ENCODE assay signal across 16 cellular contexts in the genomic region with DNA sequence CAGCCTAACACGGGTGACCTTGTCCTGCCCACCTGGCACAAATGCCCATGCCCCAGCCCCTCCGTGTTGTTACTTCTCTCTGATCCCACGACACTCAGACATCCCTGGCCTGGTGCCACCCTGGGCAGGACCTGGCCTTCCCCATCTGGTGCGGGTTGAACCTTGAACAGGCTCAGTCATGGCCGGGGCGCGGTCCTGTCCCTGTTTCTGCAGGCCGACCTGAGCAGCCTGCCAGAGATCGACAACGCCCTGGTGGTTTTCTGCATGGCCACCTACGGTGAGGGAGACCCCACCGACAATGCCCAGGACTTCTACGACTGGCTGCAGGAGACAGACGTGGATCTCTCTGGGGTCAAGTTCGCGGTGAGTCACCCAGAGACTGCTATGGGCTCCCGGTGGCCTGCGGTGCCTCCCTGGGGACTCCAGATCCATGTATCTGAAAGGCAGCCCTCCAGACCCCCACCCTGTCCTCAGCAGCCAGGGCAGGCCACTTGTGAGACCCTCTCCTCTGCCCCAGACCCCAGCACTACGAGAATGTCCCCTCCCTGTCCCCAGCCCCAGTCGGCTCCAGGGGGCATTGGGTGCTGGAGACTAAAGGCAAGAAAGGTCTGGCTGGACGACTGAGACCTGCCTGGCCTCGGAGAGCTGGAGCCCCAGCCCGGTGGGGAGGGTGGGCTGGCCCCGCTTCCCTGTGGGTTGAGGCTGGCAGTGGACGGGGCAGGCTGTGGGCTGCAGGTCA. TPM values are rescaled to one million over a fixed set of nuclear protein-coding genes. Genes with fewer than 3 reads are reported as not detected.
DNase-seq lines count a peak whose midpoint lies in the region; ATAC-seq, FAIRE-seq and TF ChIP-seq lines count a peak whose summit lies in the region.
"Had no signal": no experiment of that assay in that cellular context is flagged by ENCODE, and none has a peak within 500 bp of the region (broad histone marks: within the 10 kb centered on the region; RNA-seq: fewer than 3 reads in every experiment).

No MANE protein-coding gene starts in this region.

- 72 to 79% (median 73%) methylated on average over 24 to 25 of the region's 25 CpGs for WGBS in psoas muscle, 3 donors

- H3K4me3 ChIP-seq in kidney (ENCODE audit: low read length in 2 of 2) (no peak overlapping the region), psoas muscle (no peak overlapping the region)

- no peak overlapping the region for H3K9ac ChIP-seq in kidney (ENCODE audit: low read length in 2 of 2)

- no peak overlapping the region for H3K27ac ChIP-seq in kidney (ENCODE audit: low read depth in 2 of 2, low read length in 2 of 2)
- H3K27ac ChIP-seq in psoas muscle: no peak overlapping the region
- H3K27ac ChIP-seq: WERI-Rb-1 had no signal

- ATAC-seq in psoas muscle: peak in 1 of 4 donors; percentile 2
- ATAC-seq: activated CD8-positive, alpha-beta memory T cell treated with anti-CD3 and anti-CD28 coated beads, Interleukin-2, amount 10 ng/mL, durations not matched to agents 7 days and 5 days had no signal

- DNase-seq in D341Med (ENCODE audit: low spot score): peak; percentile 28
- DNase-seq in SW480 (ENCODE audit: low spot score): peak; percentile 41
- DNase-seq in kidney: peak; percentile 82
- peak; percentile 62 to 63 for DNase-seq in psoas muscle
- no peak for DNase-seq in NCI-H2029 (lab: John Stamatoyannopoulos, UW)
- DNase-seq in NCI-H1105 treated with DMSO at 0.1 percent for 48 hours (lab: John Stamatoyannopoulos, UW): no peak
- no peak for DNase-seq in activated T-helper 1 cell treated with anti-CD3 and anti-CD28 coated beads, Interleukin-12 subunit alpha, Interleukin-12 subunit beta, Interleukin-2, Interleukin-4 antibody, amounts not matched to agents 30 ng/mL and 10 ng/mL and 1 ng/mL, durations not matched to agents 14 hours and 24 hours and 36 hours (ENCODE audit: low spot score)
- DNase-seq: activated CD8-positive, alpha-beta memory T cell treated with anti-CD3 and anti-CD28 coated beads, Interleukin-2, amount 10 ng/mL, durations not matched to agents 7 days and 5 days; activated naive CD4-positive, alpha-beta T cell treated with Interleukin-2 at 50 U/mL for 16 hours; CD4-positive, alpha-beta T cell; NCI-H146; NCI-H510A treated with DMSO at 0.1 percent for 48 hours; nucleus accumbens; WERI-Rb-1 had no signal

- no peak overlapping the region for H3K27ac Mint-ChIP-seq in activated T-helper 1 cell treated with anti-CD3 and anti-CD28 coated beads, Interleukin-12 subunit alpha, Interleukin-12 subunit beta, Interleukin-2, Interleukin-4 antibody, amounts not matched to agents 30 ng/mL and 10 ng/mL and 1 ng/mL, durations not matched to agents 14 hours and 24 hours and 36 hours
- H3K27ac Mint-ChIP-seq: activated CD8-positive, alpha-beta memory T cell treated with anti-CD3 and anti-CD28 coated beads, Interleukin-2, amount 10 ng/mL, durations not matched to agents 7 days and 5 days; CD4-positive, alpha-beta T cell had no signal

- H3K36me3 ChIP-seq in kidney (ENCODE audit: control insufficient read depth in 1 of 2, insufficient read depth in 2 of 2, low read length in 2 of 2) (peaks cover 3 to 16% of the 10 kb centered on the region in 2 donors), psoas muscle (ENCODE audit: insufficient read depth in 1 of 2, low read depth in 1 of 2) (peaks cover 0 to 63% of the 10 kb centered on the region in 2 donors)

- no peaks in the 10 kb centered on the region for H3K9me3 Mint-ChIP-seq in activated T-helper 1 cell treated with anti-CD3 and anti-CD28 coated beads, Interleukin-12 subunit alpha, Interleukin-12 subunit beta, Interleukin-2, Interleukin-4 antibody, amounts not matched to agents 30 ng/mL and 10 ng/mL and 1 ng/mL, durations not matched to agents 14 hours and 24 hours and 36 hours
- H3K9me3 Mint-ChIP-seq: brain; CD4-positive, alpha-beta T cell had no signal

- TF ChIP-seq CTCF in kidney (IDR thresholded peaks at IDR 0.05; ENCODE audit: borderline replicate concordance, extremely low read depth, insufficient read depth): no peak
- TF ChIP-seq CTCF in psoas muscle (IDR thresholded peaks at IDR 0.05): no peak

- no peaks in the 10 kb centered on the region for H3K27me3 ChIP-seq in psoas muscle (ENCODE audit: insufficient read depth in 3 of 3, low read length in 2 of 3)

- no peaks in the 10 kb centered on the region for H3K4me1 Mint-ChIP-seq in activated T-helper 1 cell treated with anti-CD3 and anti-CD28 coated beads, Interleukin-12 subunit alpha, Interleukin-12 subunit beta, Interleukin-2, Interleukin-4 antibody, amounts not matched to agents 30 ng/mL and 10 ng/mL and 1 ng/mL, durations not matched to agents 14 hours and 24 hours and 36 hours (ENCODE audit: low read depth)
- H3K4me1 Mint-ChIP-seq: activated CD8-positive, alpha-beta memory T cell treated with anti-CD3 and anti-CD28 coated beads, Interleukin-2, amount 10 ng/mL, durations not matched to agents 7 days and 5 days had no signal

- no peak for FAIRE-seq in kidney (lab: Jason Lieb, UNC)
- FAIRE-seq: G401.6 had no signal

- H3K27me3 Mint-ChIP-seq in activated T-helper 1 cell treated with anti-CD3 and anti-CD28 coated beads, Interleukin-12 subunit alpha, Interleukin-12 subunit beta, Interleukin-2, Interleukin-4 antibody, amounts not matched to agents 30 ng/mL and 10 ng/mL and 1 ng/mL, durations not matched to agents 14 hours and 24 hours and 36 hours (ENCODE audit: insufficient read depth): no peaks in the 10 kb centered on the region
- H3K27me3 Mint-ChIP-seq: activated CD8-positive, alpha-beta memory T cell treated with anti-CD3 and anti-CD28 coated beads, Interleukin-2, amount 10 ng/mL, durations not matched to agents 7 days and 5 days; brain; CD4-positive, alpha-beta T cell had no signal

- H3K4me1 ChIP-seq in kidney (ENCODE audit: control insufficient read depth in 1 of 2, insufficient read depth in 1 of 2, low read depth in 1 of 2, low read length in 2 of 2) (peaks cover 0 to 6% of the 10 kb centered on the region in 2 donors), psoas muscle (peaks cover 9% of the 10 kb centered on the region)

- intact Hi-C loops in kidney (cut with DNase I) (no loop called here), psoas muscle (cut with DNase I) (no loop called here)
- intact Hi-C loops in activated T-helper 1 cell treated with anti-CD3 and anti-CD28 coated beads, Interleukin-12 subunit alpha, Interleukin-12 subunit beta, Interleukin-2, Interleukin-4 antibody, amounts not matched to agents 30 ng/mL and 10 ng/mL and 1 ng/mL, durations not matched to agents 14 hours and 24 hours and 36 hours (cut with micrococcal nuclease): no loop called here

- H3K4me3 Mint-ChIP-seq in activated T-helper 1 cell treated with anti-CD3 and anti-CD28 coated beads, Interleukin-12 subunit alpha, Interleukin-12 subunit beta, Interleukin-2, Interleukin-4 antibody, amounts not matched to agents 30 ng/mL and 10 ng/mL and 1 ng/mL, durations not matched to agents 14 hours and 24 hours and 36 hours: no peak overlapping the region
- H3K4me3 Mint-ChIP-seq: activated CD8-positive, alpha-beta memory T cell treated with anti-CD3 and anti-CD28 coated beads, Interleukin-2, amount 10 ng/mL, durations not matched to agents 7 days and 5 days; brain; CD4-positive, alpha-beta T cell had no signal

- H3K9me3 ChIP-seq in kidney (ENCODE audit: control insufficient read depth in 1 of 2, low read length in 2 of 2): no peaks in the 10 kb centered on the region
- no peaks in the 10 kb centered on the region for H3K9me3 ChIP-seq in psoas muscle

- H3K36me3 Mint-ChIP-seq in activated T-helper 1 cell treated with anti-CD3 and anti-CD28 coated beads, Interleukin-12 subunit alpha, Interleukin-12 subunit beta, Interleukin-2, Interleukin-4 antibody, amounts not matched to agents 30 ng/mL and 10 ng/mL and 1 ng/mL, durations not matched to agents 14 hours and 24 hours and 36 hours (ENCODE audit: low read depth): peaks cover 2% of the 10 kb centered on the region
- H3K36me3 Mint-ChIP-seq: activated CD8-positive, alpha-beta memory T cell treated with anti-CD3 and anti-CD28 coated beads, Interleukin-2, amount 10 ng/mL, durations not matched to agents 7 days and 5 days had no signal

RNA-seq across cellular contexts. Expression of a gene that starts 14.1 kb away (rescaled TPM):
- total RNA-seq in kidney (47.0 TPM), psoas muscle (100 to 1,000 TPM in 1 of 4 donors, 10 to 100 TPM in 3; 70.1 to 103 (median 87.1) TPM)
- polyA plus RNA-seq in kidney (ENCODE audit: insufficient read depth, low read depth, low replicate concordance) (141 TPM), psoas muscle (100 to 1,000 TPM; 106 to 185 (median 107) TPM)
- total RNA-seq in activated T-helper 1 cell treated with anti-CD3 and anti-CD28 coated beads, Interleukin-12 subunit alpha, Interleukin-12 subunit beta, Interleukin-2, Interleukin-4 antibody, amounts not matched to agents 30 ng/mL and 10 ng/mL and 1 ng/mL, durations not matched to agents 14 hours and 24 hours and 36 hours: 44.3 and 49.9 TPM in 2 replicates

Comparison
In these comparisons a context has a peak if more than half of its experiments do, and no peak if none do; other contexts are left out.
1. DNase-seq: peak in D341Med (single experiment), SW480 (single experiment), kidney (single experiment) and psoas muscle (2 of 2); none in NCI-H2029 (single experiment), NCI-H1105 treated with DMSO at 0.1 percent for 48 hours (single experiment) and activated T-helper 1 cell treated with anti-CD3 and anti-CD28 coated beads, Interleukin-12 subunit alpha, Interleukin-12 subunit beta, Interleukin-2, Interleukin-4 antibody, amounts not matched to agents 30 ng/mL and 10 ng/mL and 1 ng/mL, durations not matched to agents 14 hours and 24 hours and 36 hours (single experiment).